Comparison of ENCODE assay signal across 18 cellular contexts in genomic region chr10:81575007-81575406, GRCh38.
DNase-seq lines count a peak whose midpoint lies in the region; ATAC-seq and TF ChIP-seq lines count a peak whose summit lies in the region.
"Had no signal": no experiment of that assay in that cellular context is flagged by ENCODE, and none has a peak within 500 bp of the region (broad histone marks: within the 10 kb centered on the region; RNA-seq: fewer than 3 reads in every experiment).

No MANE protein-coding gene starts in this region.

- H3K27me3 Mint-ChIP-seq in naive thymus-derived CD4-positive, alpha-beta T cell, result no peaks in the 10 kb centered on the region
- H3K27me3 Mint-ChIP-seq: CD4-positive, alpha-beta memory T cell had no signal

- intact Hi-C loops in Right ventricle myocardium superior (cut with DNase I), result no loop called here
- intact Hi-C loops in naive thymus-derived CD4-positive, alpha-beta T cell (cut with micrococcal nuclease), result no loop called here

- H3K36me3 Mint-ChIP-seq in naive thymus-derived CD4-positive, alpha-beta T cell, result peaks cover 0 to 3% (median 0%) of the 10 kb centered on the region in 5 donors
- H3K36me3 Mint-ChIP-seq: CD14-positive monocyte; CD4-positive, alpha-beta memory T cell had no signal

- H3K27ac ChIP-seq in WERI-Rb-1 (no peak overlapping the region; the same call in 1 of the 2 replicates), epithelial cell of prostate (no peak overlapping the region)
- no peak overlapping the region for H3K27ac ChIP-seq in naive thymus-derived CD4-positive, alpha-beta T cell (ENCODE audit: low read depth, low read length)
- H3K27ac ChIP-seq: BLaER1 had no signal

- DNase-seq in DMS 273 (lab: John Stamatoyannopoulos, UW; ENCODE audit: unreplicated experiment) (peak; percentile 92), NCI-H2171 treated with DMSO at 0.1 percent for 48 hours (lab: John Stamatoyannopoulos, UW) (peak; percentile 85), WERI-Rb-1 (peak; percentile 46), epithelial cell of prostate (ENCODE audit: low read depth, low spot score) (peak; percentile 37), Right ventricle myocardium superior (no peak)
- no peak for DNase-seq in stimulated activated CD8-positive, alpha-beta memory T cell treated with anti-CD3 and anti-CD28 coated beads, Interleukin-4, amount 100 ng/mL, for 48 hours
- no peak for DNase-seq in naive thymus-derived CD4-positive, alpha-beta T cell
- DNase-seq: 8988T; CD4-positive, alpha-beta memory T cell; DND-41; EL; GOT3; H9 had no signal

- peaks cover 2% of the 10 kb centered on the region for H3K9me3 ChIP-seq in WERI-Rb-1 (ENCODE audit: severe bottlenecking)
- no peaks in the 10 kb centered on the region for H3K9me3 ChIP-seq in naive thymus-derived CD4-positive, alpha-beta T cell (ENCODE audit: control insufficient read depth in 2 of 3, low read length in 3 of 3)

- no peak overlapping the region for H3K27ac Mint-ChIP-seq in naive thymus-derived CD4-positive, alpha-beta T cell
- H3K27ac Mint-ChIP-seq: CD14-positive monocyte; CD4-positive, alpha-beta memory T cell; H9 had no signal

- TF ChIP-seq CTCF in WERI-Rb-1 (IDR thresholded peaks at IDR 0.05; ENCODE audit: low read depth, low read length), result no peak

- CTCF ChIA-PET in naive thymus-derived CD4-positive, alpha-beta T cell (lab: Charles Lee), result no interaction called here

- no peaks in the 10 kb centered on the region for H3K4me1 ChIP-seq in naive thymus-derived CD4-positive, alpha-beta T cell (ENCODE audit: control insufficient read depth in 2 of 2, insufficient read depth in 2 of 2, low read length in 2 of 2)
- H3K4me1 ChIP-seq: BLaER1 had no signal

- no peaks in the 10 kb centered on the region for H3K4me1 Mint-ChIP-seq in naive thymus-derived CD4-positive, alpha-beta T cell
- H3K4me1 Mint-ChIP-seq: CD14-positive monocyte; CD4-positive, alpha-beta memory T cell; H9 had no signal

- H3K9me3 Mint-ChIP-seq in naive thymus-derived CD4-positive, alpha-beta T cell, result peaks cover 0 to 25% (median 11%) of the 10 kb centered on the region in 11 donors

- ATAC-seq in Right ventricle myocardium superior (ENCODE audit: poor library complexity) (no peak), HG02852 (IDR thresholded peaks at IDR 0.05; ENCODE audit: unreplicated experiment) (no peak)
- ATAC-seq in naive thymus-derived CD4-positive, alpha-beta T cell, result no peak
- ATAC-seq: GM12878, HepG2 had no signal

- H3K4me3 Mint-ChIP-seq in naive thymus-derived CD4-positive, alpha-beta T cell, result no peak overlapping the region
- H3K4me3 Mint-ChIP-seq: CD14-positive monocyte; CD4-positive, alpha-beta memory T cell; H9 had no signal

- no peaks in the 10 kb centered on the region for H3K27me3 ChIP-seq in WERI-Rb-1 (ENCODE audit: insufficient read depth, low read depth, severe bottlenecking)
- H3K27me3 ChIP-seq in naive thymus-derived CD4-positive, alpha-beta T cell (ENCODE audit: control insufficient read depth in 2 of 2, insufficient read depth in 2 of 2, low read length in 2 of 2), result no peaks in the 10 kb centered on the region
- H3K27me3 ChIP-seq: BLaER1 had no signal

- no peak overlapping the region for H3K4me3 ChIP-seq in WERI-Rb-1 (ENCODE audit: low read depth, low read length)
- H3K4me3 ChIP-seq in naive thymus-derived CD4-positive, alpha-beta T cell (ENCODE audit: low read length), result no peak overlapping the region
- H3K4me3 ChIP-seq: BLaER1, GM12878 had no signal

- no peaks in the 10 kb centered on the region for H3K36me3 ChIP-seq in WERI-Rb-1
- H3K36me3 ChIP-seq in naive thymus-derived CD4-positive, alpha-beta T cell (ENCODE audit: control insufficient read depth in 2 of 3, insufficient read depth in 3 of 3, low read length in 3 of 3), result no peaks in the 10 kb centered on the region
- H3K36me3 ChIP-seq: BLaER1 had no signal

- POLR2A ChIA-PET in naive thymus-derived CD4-positive, alpha-beta T cell (lab: Charles Lee), result no interaction called here

Comparison
In these comparisons a context has a peak if more than half of its experiments do, and no peak if none do; other contexts are left out.
1. DNase-seq: peak in DMS 273 (single experiment), NCI-H2171 treated with DMSO at 0.1 percent for 48 hours (single experiment), WERI-Rb-1 (single experiment) and epithelial cell of prostate (single experiment); none in Right ventricle myocardium superior (single experiment), stimulated activated CD8-positive, alpha-beta memory T cell treated with anti-CD3 and anti-CD28 coated beads, Interleukin-4, amount 100 ng/mL, for 48 hours (single experiment) and naive thymus-derived CD4-positive, alpha-beta T cell (0 of 9).